Comparison of ENCODE assay signal across 8 cellular contexts in genomic region chr10:61000769-61001730, GRCh38. TPM values are rescaled to one million over a fixed set of nuclear protein-coding genes. Genes with fewer than 3 reads are reported as not detected.
DNase-seq lines count a peak whose midpoint lies in the region; TF ChIP-seq lines count a peak whose summit lies in the region.

No MANE protein-coding gene starts in this region.

- no peaks in the 10 kb centered on the region for H3K4me1 ChIP-seq in smooth muscle cell (ENCODE audit: low read depth)

- no peaks in the 10 kb centered on the region for H4K20me1 ChIP-seq in smooth muscle cell (ENCODE audit: low read depth)

- in situ Hi-C loops in brain microvascular endothelial cell (cut with HindIII; ENCODE audit: low pct_ligation_motif_present, low sequenced_read_pairs), result no loop called here

- 3% methylated on average over 28 of the region's 78 CpGs for WGBS in smooth muscle cell (ENCODE audit: low lambda C conversion rate)

- H3K27me3 ChIP-seq in brain microvascular endothelial cell (replicated peaks) (no peaks in the 10 kb centered on the region), smooth muscle cell (ENCODE audit: low read depth) (no peaks in the 10 kb centered on the region)

- TF ChIP-seq CTCF in brain microvascular endothelial cell (IDR thresholded peaks at IDR 0.05; ENCODE audit: low read depth, low read length, missing control alignments) (no peak), smooth muscle cell (IDR thresholded peaks at IDR 0.05; ENCODE audit: borderline replicate concordance, insufficient read depth, poor library complexity, severe bottlenecking) (no peak)

- H3K9me3 ChIP-seq in smooth muscle cell (replicated peaks; ENCODE audit: low read depth), result no peaks in the 10 kb centered on the region

- peak; percentile 3 for DNase-seq in COR-L47 (lab: John Stamatoyannopoulos, UW)
- DNase-seq in LoVo (ENCODE audit: low spot score), result peak; percentile 28
- DNase-seq in brain microvascular endothelial cell, result no peak
- peak; percentile 17 for DNase-seq in iris pigment epithelial cell (ENCODE audit: low read depth)
- no peak for DNase-seq in smooth muscle cell (lab: John Stamatoyannopoulos, UW; ENCODE audit: unreplicated experiment)
- DNase-seq in OCI-M2 (lab: John Stamatoyannopoulos, UW; ENCODE audit: unreplicated experiment), result no peak
- DNase-seq in middle frontal gyrus (ENCODE audit: extremely low spot score, low spot score), result no peak
- no peak for DNase-seq in stimulated activated CD8-positive, alpha-beta memory T cell treated with anti-CD3 and anti-CD28 coated beads, Interleukin-4, amount 100 ng/mL, for 48 hours

- H3K9ac ChIP-seq in smooth muscle cell (ENCODE audit: low read depth), result peak overlapping the region; percentile 43

- peaks cover 24% of the 10 kb centered on the region for H3F3A ChIP-seq in smooth muscle cell (ENCODE audit: low read depth)

- H3K4me3 ChIP-seq in brain microvascular endothelial cell (ENCODE audit: low read depth, low read length) (peak overlapping the region; percentile 75), smooth muscle cell (peak overlapping the region; percentile 59)

- H3K36me3 ChIP-seq in brain microvascular endothelial cell (replicated peaks) (no peaks in the 10 kb centered on the region), smooth muscle cell (ENCODE audit: low read depth) (no peaks in the 10 kb centered on the region)

- no peaks in the 10 kb centered on the region for H3K79me2 ChIP-seq in smooth muscle cell (ENCODE audit: low read depth)

- H3K4me2 ChIP-seq in smooth muscle cell, result peak overlapping the region; percentile 93

- H3K27ac ChIP-seq in brain microvascular endothelial cell (no peak overlapping the region), smooth muscle cell (ENCODE audit: low read depth) (no peak overlapping the region)

- peak overlapping the region; percentile 96 for H2AFZ ChIP-seq in smooth muscle cell (ENCODE audit: low read depth)

RNA-seq across cellular contexts. Expression of gene RHOBTB1, which starts 57.1 kb away (rescaled TPM):
- total RNA-seq in smooth muscle cell, result 49.1 and 77.0 TPM in 2 replicates
- 33.7 and 36.2 TPM in 2 replicates for polyA plus RNA-seq in smooth muscle cell

Comparison
In these comparisons a context has a peak if more than half of its experiments do, and no peak if none do; other contexts are left out.
1. DNase-seq: peak in COR-L47 (single experiment), LoVo (single experiment) and iris pigment epithelial cell (single experiment); none in brain microvascular endothelial cell (single experiment), smooth muscle cell (single experiment), OCI-M2 (single experiment), middle frontal gyrus (single experiment) and stimulated activated CD8-positive, alpha-beta memory T cell treated with anti-CD3 and anti-CD28 coated beads, Interleukin-4, amount 100 ng/mL, for 48 hours (single experiment).